Comparison of ENCODE assay signal across 15 cellular contexts in the genomic region with DNA sequence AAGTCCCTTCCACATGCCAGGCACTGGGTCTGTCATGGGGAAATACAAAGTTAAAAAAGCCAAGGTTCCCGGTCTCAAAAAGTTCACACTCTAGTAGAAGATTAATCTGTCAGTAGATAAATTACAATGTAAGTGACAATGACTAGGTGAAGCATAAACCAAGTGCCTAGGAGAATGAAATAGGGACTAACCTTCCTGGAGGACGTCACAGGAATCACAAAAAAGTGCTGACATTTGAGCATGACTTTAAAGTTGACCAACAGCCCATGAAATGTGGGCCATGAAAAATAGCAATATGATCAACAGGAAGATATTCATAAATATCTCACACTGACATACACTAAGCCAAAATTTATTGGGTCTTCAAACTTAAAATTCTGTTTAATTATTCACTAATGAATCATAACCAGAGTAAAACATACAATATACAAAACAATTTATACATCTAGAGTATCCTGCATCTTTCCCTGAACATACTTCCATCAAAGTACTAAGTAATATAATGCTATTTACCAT. TPM values are rescaled to one million over a fixed set of nuclear protein-coding genes. Genes with fewer than 3 reads are reported as not detected.
DNase-seq lines count a peak whose midpoint lies in the region; ATAC-seq and TF ChIP-seq lines count a peak whose summit lies in the region.
"Had no signal": no experiment of that assay in that cellular context is flagged by ENCODE, and none has a peak within 500 bp of the region (broad histone marks: within the 10 kb centered on the region; RNA-seq: fewer than 3 reads in every experiment).

No MANE protein-coding gene starts in this region.

- H3K27me3 ChIP-seq in cardiac muscle cell (no peaks in the 10 kb centered on the region), brain microvascular endothelial cell (replicated peaks) (no peaks in the 10 kb centered on the region)
- H3K27me3 ChIP-seq in naive thymus-derived CD4-positive, alpha-beta T cell (ENCODE audit: control insufficient read depth in 2 of 2, insufficient read depth in 2 of 2, low read length in 2 of 2): no peaks in the 10 kb centered on the region
- H3K27me3 ChIP-seq: BE2C, spleen had no signal

- CTCF ChIA-PET in activated CD4-positive, alpha-beta memory T cell treated with anti-CD3 and anti-CD28 coated beads, Interleukin-2, amount 10 ng/mL, durations not matched to agents 7 days and 5 days (lab: Charles Lee): no interaction called here
- CTCF ChIA-PET in naive thymus-derived CD4-positive, alpha-beta T cell (lab: Charles Lee): no interaction called here

- in situ Hi-C loops in brain microvascular endothelial cell (cut with HindIII; ENCODE audit: low pct_ligation_motif_present, low sequenced_read_pairs): no loop called here

- no peak overlapping the region for H3K27ac Mint-ChIP-seq in activated CD4-positive, alpha-beta memory T cell treated with anti-CD3 and anti-CD28 coated beads, Interleukin-2, amount 10 ng/mL, durations not matched to agents 7 days and 5 days
- peak overlapping the region in 2 of 9 donors; percentile 7 for H3K27ac Mint-ChIP-seq in naive thymus-derived CD4-positive, alpha-beta T cell

- intact Hi-C loops in left cardiac atrium (cut with DNase I): no loop called here
- intact Hi-C loops in naive thymus-derived CD4-positive, alpha-beta T cell (cut with micrococcal nuclease): no loop called here

- no peak for TF ChIP-seq CTCF in cardiac muscle cell (IDR thresholded peaks at IDR 0.05; ENCODE audit: low read depth, low read length)
- TF ChIP-seq CTCF in brain microvascular endothelial cell (IDR thresholded peaks at IDR 0.05; ENCODE audit: low read depth, low read length, missing control alignments): no peak

- ATAC-seq in left cardiac atrium: no peak
- peak; percentile 66 for ATAC-seq in HG03378 (IDR thresholded peaks at IDR 0.05; ENCODE audit: unreplicated experiment)
- ATAC-seq in naive thymus-derived CD4-positive, alpha-beta T cell: no peak

- H3K9me3 Mint-ChIP-seq in activated CD4-positive, alpha-beta memory T cell treated with anti-CD3 and anti-CD28 coated beads, Interleukin-2, amount 10 ng/mL, durations not matched to agents 7 days and 5 days: no peaks in the 10 kb centered on the region
- no peaks in the 10 kb centered on the region for H3K9me3 Mint-ChIP-seq in naive thymus-derived CD4-positive, alpha-beta T cell

- DNase-seq in cardiac muscle cell (ENCODE audit: low read depth in 1 of 2, low spot score in 1 of 2) (no peak), left cardiac atrium (no peak), brain microvascular endothelial cell (no peak), NCI-H345 (lab: John Stamatoyannopoulos, UW) (no peak), Kasumi-1 (lab: John Stamatoyannopoulos, UW) (no peak)
- DNase-seq in activated CD4-positive, alpha-beta memory T cell treated with anti-CD3 and anti-CD28 coated beads, Interleukin-2, amount 10 ng/mL, durations not matched to agents 7 days and 5 days: no peak
- no peak for DNase-seq in naive thymus-derived CD4-positive, alpha-beta T cell
- DNase-seq: activated CD4-positive, CD25-positive, alpha-beta regulatory T cell; activated gamma-delta T cell; BE2C; NCI-H1092; NCI-H446 treated with DMSO at 0.1 percent for 48 hours; SHP77 treated with DMSO at 0.1 percent for 48 hours; spleen had no signal

- peaks cover 20% of the 10 kb centered on the region for H3K4me1 Mint-ChIP-seq in activated CD4-positive, alpha-beta memory T cell treated with anti-CD3 and anti-CD28 coated beads, Interleukin-2, amount 10 ng/mL, durations not matched to agents 7 days and 5 days
- H3K4me1 Mint-ChIP-seq in naive thymus-derived CD4-positive, alpha-beta T cell: peaks cover 0 to 22% (median 0%) of the 10 kb centered on the region in 7 donors

- no peaks in the 10 kb centered on the region for H3K27me3 Mint-ChIP-seq in activated CD4-positive, alpha-beta memory T cell treated with anti-CD3 and anti-CD28 coated beads, Interleukin-2, amount 10 ng/mL, durations not matched to agents 7 days and 5 days
- H3K27me3 Mint-ChIP-seq in naive thymus-derived CD4-positive, alpha-beta T cell: no peaks in the 10 kb centered on the region

- H3K36me3 Mint-ChIP-seq in activated CD4-positive, alpha-beta memory T cell treated with anti-CD3 and anti-CD28 coated beads, Interleukin-2, amount 10 ng/mL, durations not matched to agents 7 days and 5 days (ENCODE audit: low read depth): peaks cover 49% of the 10 kb centered on the region
- H3K36me3 Mint-ChIP-seq in naive thymus-derived CD4-positive, alpha-beta T cell: peaks cover 7 to 40% (median 21%) of the 10 kb centered on the region in 5 donors

- H3K27ac ChIP-seq in cardiac muscle cell: peak overlapping the region; percentile 12
- peak overlapping the region; percentile 90 for H3K27ac ChIP-seq in brain microvascular endothelial cell
- no peak overlapping the region for H3K27ac ChIP-seq in naive thymus-derived CD4-positive, alpha-beta T cell (ENCODE audit: low read depth, low read length)
- H3K27ac ChIP-seq: spleen had no signal

- POLR2A ChIA-PET in activated CD4-positive, alpha-beta memory T cell treated with anti-CD3 and anti-CD28 coated beads, Interleukin-2, amount 10 ng/mL, durations not matched to agents 7 days and 5 days (lab: Charles Lee): no interaction called here
- POLR2A ChIA-PET in naive thymus-derived CD4-positive, alpha-beta T cell (lab: Charles Lee): no interaction called here

- H3K4me3 ChIP-seq in cardiac muscle cell (no peak overlapping the region), brain microvascular endothelial cell (ENCODE audit: low read depth, low read length) (no peak overlapping the region)
- H3K4me3 ChIP-seq in naive thymus-derived CD4-positive, alpha-beta T cell (ENCODE audit: low read length): no peak overlapping the region
- H3K4me3 ChIP-seq: spleen had no signal

- no peaks in the 10 kb centered on the region for H3K4me1 ChIP-seq in cardiac muscle cell (ENCODE audit: low read depth)
- no peaks in the 10 kb centered on the region for H3K4me1 ChIP-seq in naive thymus-derived CD4-positive, alpha-beta T cell (ENCODE audit: control insufficient read depth in 2 of 2, insufficient read depth in 2 of 2, low read length in 2 of 2)
- H3K4me1 ChIP-seq: BE2C, spleen had no signal

- H3K4me3 Mint-ChIP-seq in activated CD4-positive, alpha-beta memory T cell treated with anti-CD3 and anti-CD28 coated beads, Interleukin-2, amount 10 ng/mL, durations not matched to agents 7 days and 5 days: no peak overlapping the region
- no peak overlapping the region for H3K4me3 Mint-ChIP-seq in naive thymus-derived CD4-positive, alpha-beta T cell

- H3K9me3 ChIP-seq in cardiac muscle cell (ENCODE audit: low read depth): no peaks in the 10 kb centered on the region
- H3K9me3 ChIP-seq in naive thymus-derived CD4-positive, alpha-beta T cell (ENCODE audit: control insufficient read depth in 2 of 3, low read length in 3 of 3): no peaks in the 10 kb centered on the region
- H3K9me3 ChIP-seq: BE2C, spleen had no signal

- H3K36me3 ChIP-seq in cardiac muscle cell (peaks cover 76% of the 10 kb centered on the region), brain microvascular endothelial cell (replicated peaks) (peaks cover 17% of the 10 kb centered on the region)
- peaks cover 17 to 73% (median 53%) of the 10 kb centered on the region in 3 experiments for H3K36me3 ChIP-seq in naive thymus-derived CD4-positive, alpha-beta T cell (ENCODE audit: control insufficient read depth in 2 of 3, insufficient read depth in 3 of 3, low read length in 3 of 3)

RNA-seq across cellular contexts. Expression of gene COPS2, which starts 20.0 kb away (rescaled TPM):
- total RNA-seq in cardiac muscle cell: 25.7 and 41.3 TPM in 2 replicates
- polyA plus RNA-seq in cardiac muscle cell: 35.7 and 38.7 TPM in 2 replicates
- total RNA-seq in left cardiac atrium: 10 to 100 TPM; 60.3 to 70.9 TPM
- total RNA-seq in activated CD4-positive, alpha-beta memory T cell treated with anti-CD3 and anti-CD28 coated beads, Interleukin-2, amount 10 ng/mL, durations not matched to agents 7 days and 5 days: 10 to 100 TPM; 62.6 to 68.7 TPM
- 10 to 100 TPM; 51.0 to 91.5 (median 63.6) TPM for total RNA-seq in naive thymus-derived CD4-positive, alpha-beta T cell
- polyA plus RNA-seq in naive thymus-derived CD4-positive, alpha-beta T cell: 10 to 100 TPM; 25.4 to 34.7 TPM

RNA-seq across cellular contexts. Expression of gene GALK2, which starts 34.6 kb away (rescaled TPM):
- 27.8 and 28.1 TPM in 2 replicates for total RNA-seq in cardiac muscle cell
- 27.5 and 32.7 TPM in 2 replicates for polyA plus RNA-seq in cardiac muscle cell
- total RNA-seq in left cardiac atrium: 10 to 100 TPM; 30.1 to 32.1 TPM
- 10 to 100 TPM; 30.0 to 31.5 TPM for total RNA-seq in activated CD4-positive, alpha-beta memory T cell treated with anti-CD3 and anti-CD28 coated beads, Interleukin-2, amount 10 ng/mL, durations not matched to agents 7 days and 5 days
- 10 to 100 TPM; 19.4 to 36.6 (median 28.7) TPM for total RNA-seq in naive thymus-derived CD4-positive, alpha-beta T cell
- 10 to 100 TPM; 25.0 to 27.6 TPM for polyA plus RNA-seq in naive thymus-derived CD4-positive, alpha-beta T cell
